In genomic region chr17:38761612-38762011, GRCh38 we compare ENCODE assay signal across 8 cellular contexts. TPM values are rescaled to one million over a fixed set of nuclear protein-coding genes. Genes with fewer than 3 reads are reported as not detected.
DNase-seq lines count a peak whose midpoint lies in the region; ATAC-seq and TF ChIP-seq lines count a peak whose summit lies in the region.

No MANE protein-coding gene starts in this region.

- peak; percentile 25 to 36 for ATAC-seq in activated CD4-positive, CD25-positive, alpha-beta regulatory T cell treated with anti-CD3 and anti-CD28 coated beads, Interleukin-2, amount 50 U/mL, for 24 hours
- ATAC-seq in HG03571 (IDR thresholded peaks at IDR 0.05; ENCODE audit: unreplicated experiment) = no peak

- H3K4me3 ChIP-seq in colonic mucosa = no peak overlapping the region
- H3K4me3 ChIP-seq in thyroid gland (replicated peaks in 1 of 3) = no peak overlapping the region

- no peaks in the 10 kb centered on the region for H3K9me3 ChIP-seq in colonic mucosa
- H3K9me3 ChIP-seq in thyroid gland = no peaks in the 10 kb centered on the region

- H3K27ac ChIP-seq in colonic mucosa (no peak overlapping the region), thyroid gland (no peak overlapping the region)

- WGBS in thyroid gland, 2 donors = 85 to 89% methylated on average over 4 of the region's 4 CpGs

- intact Hi-C loops in colonic mucosa (cut with DNase I) = no loop called here
- intact Hi-C loops in thyroid gland (cut with DNase I) = no loop called here

- no peaks in the 10 kb centered on the region for H3K27me3 ChIP-seq in colonic mucosa
- H3K27me3 ChIP-seq in thyroid gland = no peaks in the 10 kb centered on the region

- H3K36me3 ChIP-seq in colonic mucosa (peaks cover under 1% of the 10 kb centered on the region), thyroid gland (peaks cover 57 to 58% of the 10 kb centered on the region in 2 donors)

- TF ChIP-seq CTCF in colonic mucosa (IDR thresholded peaks at IDR 0.05) = no peak
- TF ChIP-seq CTCF in thyroid gland (IDR thresholded peaks at IDR 0.05) = no peak

- no peak for TF ChIP-seq POLR2A in thyroid gland (IDR thresholded peaks at IDR 0.05)

- no peak overlapping the region for H3K9ac ChIP-seq in colonic mucosa (ENCODE audit: low read depth in 2 of 2, low read length in 2 of 2)

- no peaks in the 10 kb centered on the region for H3K4me1 ChIP-seq in colonic mucosa
- no peaks in the 10 kb centered on the region for H3K4me1 ChIP-seq in thyroid gland

- no peak for DNase-seq in activated CD4-positive, CD25-positive, alpha-beta regulatory T cell treated with anti-CD3 and anti-CD28 coated beads, Interleukin-2, amount 50 U/mL, for 72 hours
- peak; percentile 22 for DNase-seq in colonic mucosa
- peak; percentile 53 for DNase-seq in stimulated activated CD8-positive, alpha-beta memory T cell treated with anti-CD3 and anti-CD28 coated beads, Interleukin-4, amount 100 ng/mL, for 48 hours
- DNase-seq in thyroid gland = no peak
- DNase-seq in mucosa of gallbladder (ENCODE audit: low spot score) = no peak

TF ChIP-seq in PFSK-1, 5 proteins besides CTCF, POLR2A, EP300 and RAD21:
- TF ChIP-seq SIN3A (IDR thresholded peaks at IDR 0.05; ENCODE audit: borderline replicate concordance, insufficient read depth, low read length) = peak; percentile 58; the same call in 1 of the 2 replicates
- TF ChIP-seq REST (IDR thresholded peaks at IDR 0.05; ENCODE audit: insufficient read depth in 1 of 2, low read depth in 2 of 2, low read length in 2 of 2) = no peak
- no peak for TF ChIP-seq POLR2AphosphoS5 (IDR thresholded peaks at IDR 0.05; ENCODE audit: low read depth, low read length)
- no peak for TF ChIP-seq TAF1 (IDR thresholded peaks at IDR 0.05; ENCODE audit: borderline replicate concordance, insufficient read depth, low read length)
TF ChIP-seq in PFSK-1: peak in this region for 1.

RNA-seq across cellular contexts. Expression of gene PSMB3, which starts 9.1 kb away (rescaled TPM):
- 327 TPM for polyA plus RNA-seq in PFSK-1 (2012; ENCODE audit: insufficient read length, low read depth)
- 100 to 1,000 TPM; 160 to 253 TPM for total RNA-seq in colonic mucosa
- 100 to 1,000 TPM; 135 to 256 (median 222) TPM for total RNA-seq in thyroid gland
- 119 TPM for total RNA-seq in mucosa of gallbladder

RNA-seq across cellular contexts. Expression of gene PCGF2, which starts 13.5 kb away (rescaled TPM):
- 145 TPM for polyA plus RNA-seq in PFSK-1 (2012; ENCODE audit: insufficient read length, low read depth)
- total RNA-seq in colonic mucosa (10 to 100 TPM; 27.2 to 45.5 TPM), thyroid gland (10 to 100 TPM in 2 of 4 donors, 1 to 10 TPM in 2; 8.5 to 13.5 (median 10.9) TPM), mucosa of gallbladder (52.3 TPM)

RNA-seq across cellular contexts. Expression of gene CISD3, which starts 31.5 kb away (rescaled TPM):
- polyA plus RNA-seq in PFSK-1 (2012; ENCODE audit: insufficient read length, low read depth) = 59.7 TPM
- total RNA-seq in colonic mucosa (100 to 1,000 TPM in 1 of 2 donors, 10 to 100 TPM in 1; 82.2 to 152 TPM), thyroid gland (10 to 100 TPM; 12.4 to 29.0 (median 18.2) TPM), mucosa of gallbladder (51.5 TPM)

RNA-seq across cellular contexts. Expression of gene PIP4K2B, which starts 37.7 kb away (rescaled TPM):
- 75.8 TPM for polyA plus RNA-seq in PFSK-1 (2012; ENCODE audit: insufficient read length, low read depth)
- 10 to 100 TPM; 16.8 to 19.6 TPM for total RNA-seq in colonic mucosa
- total RNA-seq in thyroid gland = 10 to 100 TPM; 40.8 to 48.6 (median 43.8) TPM
- total RNA-seq in mucosa of gallbladder = 46.7 TPM

RNA-seq across cellular contexts. Expression of gene MLLT6, which starts 56.5 kb away (rescaled TPM):
- 44.6 TPM for polyA plus RNA-seq in PFSK-1 (2012; ENCODE audit: insufficient read length, low read depth)
- total RNA-seq in colonic mucosa = 100 to 1,000 TPM in 1 of 2 donors, 10 to 100 TPM in 1; 74.1 to 109 TPM
- 100 to 1,000 TPM; 111 to 192 (median 115) TPM for total RNA-seq in thyroid gland
- total RNA-seq in mucosa of gallbladder = 175 TPM

Comparison
In these comparisons a context has a peak if more than half of its experiments do, and no peak if none do; other contexts are left out.
1. DNase-seq: peak in colonic mucosa (single experiment) and stimulated activated CD8-positive, alpha-beta memory T cell treated with anti-CD3 and anti-CD28 coated beads, Interleukin-4, amount 100 ng/mL, for 48 hours (single experiment); none in activated CD4-positive, CD25-positive, alpha-beta regulatory T cell treated with anti-CD3 and anti-CD28 coated beads, Interleukin-2, amount 50 U/mL, for 72 hours (single experiment), thyroid gland (0 of 2) and mucosa of gallbladder (single experiment).